In genomic region chr11:76577199-76577920, GRCh38 we compare ENCODE assay signal across 9 cellular contexts.
DNase-seq lines count a peak whose midpoint lies in the region; ATAC-seq and TF ChIP-seq lines count a peak whose summit lies in the region.
"Had no signal": no experiment of that assay in that cellular context is flagged by ENCODE, and none has a peak within 500 bp of the region (broad histone marks: within the 10 kb centered on the region; RNA-seq: fewer than 3 reads in every experiment).

No MANE protein-coding gene starts in this region.

- H3K79me2 ChIP-seq in HCT116 (ENCODE audit: insufficient read depth, low read length), result no peaks in the 10 kb centered on the region
- no peaks in the 10 kb centered on the region for H3K79me2 ChIP-seq in smooth muscle cell (ENCODE audit: low read depth)

- H2AFZ ChIP-seq in HCT116 (ENCODE audit: low read depth, low read length, poor library complexity, severe bottlenecking) (peak overlapping the region; percentile 10), smooth muscle cell (ENCODE audit: low read depth) (peak overlapping the region; percentile 8)

- TF ChIP-seq POLR2A in HCT116 (IDR thresholded peaks at IDR 0.05; ENCODE audit: borderline replicate concordance, extremely low read depth, insufficient read depth, insufficient read length), result no peak

- H3K36me3 ChIP-seq in HCT116 (ENCODE audit: control insufficient read depth in 1 of 2, insufficient read depth in 2 of 2, low read length in 2 of 2) (no peaks in the 10 kb centered on the region), smooth muscle cell (ENCODE audit: low read depth) (no peaks in the 10 kb centered on the region)

- no TSS peak for BruUV-seq in HCT116 (replicated peaks; lab: Mats Ljungman, UMichigan)

- intact Hi-C loops in HCT116 (cut with micrococcal nuclease), result no loop called here

- H3K4me1 ChIP-seq in HCT116 (ENCODE audit: control insufficient read depth in 1 of 2, insufficient read depth in 2 of 2, low read length in 2 of 2), result peaks cover 11 to 19% of the 10 kb centered on the region in 2 experiments
- peaks cover 21% of the 10 kb centered on the region for H3K4me1 ChIP-seq in smooth muscle cell (ENCODE audit: low read depth)

- POLR2A ChIA-PET in HCT116 (lab: Charles Lee), result no interaction called here

- CTCF ChIA-PET in HCT116 (lab: Charles Lee), result no interaction called here

- DNase-seq in HCT116 (ENCODE audit: low read depth, low spot score), result no peak
- DNase-seq in amniotic stem cell (lab: John Stamatoyannopoulos, UW), result peak; percentile 79
- peak; percentile 84 for DNase-seq in iris pigment epithelial cell (ENCODE audit: low read depth)
- peak; percentile 72 for DNase-seq in smooth muscle cell (lab: John Stamatoyannopoulos, UW; ENCODE audit: unreplicated experiment)
- DNase-seq in NCI-H1436 (lab: John Stamatoyannopoulos, UW), result no peak
- DNase-seq in activated CD8-positive, alpha-beta memory T cell treated with anti-CD3 and anti-CD28 coated beads, Interleukin-2, amount 50 U/mL, for 48 hours, result no peak
- no peak for DNase-seq in hypothalamus (lab: John Stamatoyannopoulos, UW)
- no peak for DNase-seq in iPS-NIHi7 (ENCODE audit: extremely low spot score)
- DNase-seq: dorsolateral prefrontal cortex had no signal

- peak overlapping the region; percentile 55 for H3K4me2 ChIP-seq in HCT116 (ENCODE audit: low read length)
- peak overlapping the region; percentile 64 for H3K4me2 ChIP-seq in smooth muscle cell

- no peak overlapping the region for H3K27ac ChIP-seq in HCT116 (ENCODE audit: low read depth, low read length)
- H3K27ac ChIP-seq in smooth muscle cell (ENCODE audit: low read depth), result peak overlapping the region; percentile 96

- peaks cover 17% of the 10 kb centered on the region for H3F3A ChIP-seq in smooth muscle cell (ENCODE audit: low read depth)

- H4K20me1 ChIP-seq in HCT116 (ENCODE audit: insufficient read depth) (no peaks in the 10 kb centered on the region), smooth muscle cell (ENCODE audit: low read depth) (no peaks in the 10 kb centered on the region)

- TF ChIP-seq CTCF in HCT116 (IDR thresholded peaks at IDR 0.05 in 2 of 3, conservative IDR thresholded peaks at IDR 0.05 in 1 of 3; ENCODE audit: borderline replicate concordance in 1 of 3, insufficient read depth in 1 of 3, low read depth in 2 of 3, low read length in 2 of 3) (no peak), smooth muscle cell (IDR thresholded peaks at IDR 0.05; ENCODE audit: borderline replicate concordance, insufficient read depth, poor library complexity, severe bottlenecking) (no peak)

- RAD21 ChIA-PET in HCT116 (lab: Charles Lee; ENCODE audit: low non-redundant PET in 1 of 2, low total read pairs in 2 of 2, uncharacterized antibody in 2 of 2, unreplicated experiment in 2 of 2), result no interaction called here

- H3K27me3 ChIP-seq in HCT116 (ENCODE audit: insufficient read depth, low read length) (no peaks in the 10 kb centered on the region), smooth muscle cell (ENCODE audit: low read depth) (no peaks in the 10 kb centered on the region)

- H3K9ac ChIP-seq in HCT116 (ENCODE audit: low read length) (no peak overlapping the region), smooth muscle cell (ENCODE audit: low read depth) (peak overlapping the region; percentile 81)

- ATAC-seq in HCT116, result peak; percentile 83

- H3K9me2 ChIP-seq in HCT116 (ENCODE audit: insufficient read depth), result no peaks in the 10 kb centered on the region

- no peaks in the 10 kb centered on the region for H3K9me3 ChIP-seq in HCT116 (ENCODE audit: control insufficient read depth in 1 of 2, insufficient read depth in 1 of 2, low read depth in 1 of 2, low read length in 2 of 2)
- no peaks in the 10 kb centered on the region for H3K9me3 ChIP-seq in smooth muscle cell (replicated peaks; ENCODE audit: low read depth)

- WGBS in smooth muscle cell (ENCODE audit: low lambda C conversion rate), result 18% methylated on average over 12 of the region's 12 CpGs

- no peak overlapping the region for H3K4me3 ChIP-seq in HCT116 (replicated peaks in 1 of 2; ENCODE audit: low read depth in 1 of 2, low read length in 2 of 2)
- no peak overlapping the region for H3K4me3 ChIP-seq in smooth muscle cell
- H3K4me3 ChIP-seq: dorsolateral prefrontal cortex had no signal

- no peak for TF ChIP-seq RAD21 in HCT116 (IDR thresholded peaks at IDR 0.05; ENCODE audit: low read depth)

TF ChIP-seq in HCT116, 20 proteins besides CTCF, POLR2A, EP300 and RAD21:
- TF ChIP-seq SP1 (IDR thresholded peaks at IDR 0.05; ENCODE audit: low read depth) (peak; percentile 47), JUND (IDR thresholded peaks at IDR 0.05) (peak; percentile 26; the same call in 1 of the 2 replicates), CBX3 (IDR thresholded peaks at IDR 0.05; ENCODE audit: low read depth) (0 out of 2 replicates have a peak, but pooled peaks have one; percentile 24), ELF1 (IDR thresholded peaks at IDR 0.05; ENCODE audit: borderline replicate concordance, low read depth) (no peak), POLR2AphosphoS5 (IDR thresholded peaks at IDR 0.05; ENCODE audit: low read depth, low read length) (no peak)
TF ChIP-seq in HCT116: peak in this region for 3.

Comparison
In these comparisons a context has a peak if more than half of its experiments do, and no peak if none do; other contexts are left out.
1. DNase-seq: peak in amniotic stem cell (single experiment), iris pigment epithelial cell (single experiment) and smooth muscle cell (single experiment); none in HCT116 (single experiment), NCI-H1436 (single experiment), activated CD8-positive, alpha-beta memory T cell treated with anti-CD3 and anti-CD28 coated beads, Interleukin-2, amount 50 U/mL, for 48 hours (single experiment), hypothalamus (0 of 51) and iPS-NIHi7 (single experiment).